23 cellular contexts compared by ENCODE assay signal in the genomic region with DNA sequence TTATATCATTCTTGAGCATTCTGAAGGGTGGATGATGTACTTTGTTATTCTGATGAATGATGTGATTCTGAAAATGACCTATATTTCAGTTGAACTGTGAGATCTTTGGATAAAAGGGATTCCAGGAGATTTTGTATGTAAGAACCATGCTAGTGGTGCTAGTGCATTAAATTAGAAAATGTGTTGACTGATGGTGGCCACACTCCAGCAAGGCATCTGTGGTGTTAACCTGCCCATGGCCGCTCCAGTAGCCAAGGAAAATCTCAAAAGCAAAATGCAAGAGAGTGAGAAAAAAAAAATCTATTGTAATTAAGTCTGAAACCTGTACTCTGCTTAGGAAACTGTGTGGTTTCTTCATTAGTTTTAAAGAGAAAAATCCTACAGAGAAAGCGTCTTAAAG.
DNase-seq lines count a peak whose midpoint lies in the region; ATAC-seq and TF ChIP-seq lines count a peak whose summit lies in the region.
"Had no signal": no experiment of that assay in that cellular context is flagged by ENCODE, and none has a peak within 500 bp of the region (broad histone marks: within the 10 kb centered on the region; RNA-seq: fewer than 3 reads in every experiment).

No MANE protein-coding gene starts in this region.

- no peak overlapping the region for H3K4me3 ChIP-seq in HUES48 (ENCODE audit: low read depth, low read length)
- no peak overlapping the region for H3K4me3 ChIP-seq in endodermal cell (ENCODE audit: low read length)
- H3K4me3 ChIP-seq: A549; BLaER1 treated with 17β-estradiol and CSF1 and Interleukin-3, amounts not matched to agents 10 nM and 100 nM; GM23248 had no signal

- in situ Hi-C loops in G401 (cut with HindIII; ENCODE audit: low sequenced_read_pairs) = no loop called here

- H3K27me3 Mint-ChIP-seq in endodermal cell (ENCODE audit: insufficient read depth) = no peaks in the 10 kb centered on the region

- no peak for TF ChIP-seq CTCF in endodermal cell (conservative IDR thresholded peaks at IDR 0.05)

- H3K9ac ChIP-seq in HUES48 (ENCODE audit: low read depth, low read length) (no peak overlapping the region), endodermal cell (ENCODE audit: extremely low read depth, low read length, poor library complexity, severe bottlenecking) (no peak overlapping the region)
- H3K9ac ChIP-seq: BLaER1 treated with 17β-estradiol and CSF1 and Interleukin-3, amounts not matched to agents 10 nM and 100 nM; GM23248 had no signal

- DNase-seq in G401 (ENCODE audit: low spot score) (peak; percentile 76), cerebellar cortex (ENCODE audit: low spot score) (peak; percentile 64), endodermal cell (no peak), HCEC 1CT (no peak), LoVo (ENCODE audit: low spot score) (no peak)
- no peak for DNase-seq in activated CD8-positive, alpha-beta memory T cell treated with anti-CD3 and anti-CD28 coated beads, Interleukin-2, amount 50 U/mL, for 48 hours
- DNase-seq: 8988T; ACHN; AML-193; BE2C; Calu3; CD4-positive, alpha-beta T cell; CD8-positive, alpha-beta memory T cell; DMS53; DMS79 treated with DMSO at 0.1 percent for 48 hours; GM23248; H9; HFFc6 had no signal

- WGBS in endodermal cell (ENCODE audit: insufficient coverage in 1 of 2, insufficient read length in 1 of 2), 2 experiments = 90 to 96% methylated on average over 2 of the region's 2 CpGs

- no peak overlapping the region for H3K4me3 Mint-ChIP-seq in endodermal cell
- H3K4me3 Mint-ChIP-seq: CD14-positive monocyte; CD4-positive, alpha-beta T cell; CD8-positive, alpha-beta memory T cell; H9; HFFc6 had no signal

- peaks cover 51% of the 10 kb centered on the region for H3K4me1 Mint-ChIP-seq in endodermal cell
- H3K4me1 Mint-ChIP-seq: CD8-positive, alpha-beta memory T cell had no signal

- H3K9me3 Mint-ChIP-seq in endodermal cell = no peaks in the 10 kb centered on the region
- H3K9me3 Mint-ChIP-seq: CD4-positive, alpha-beta T cell; CD8-positive, alpha-beta memory T cell; H9; HFFc6 had no signal

- H3K9me3 ChIP-seq in HUES48 (ENCODE audit: control insufficient read depth, insufficient read depth, low read length) (no peaks in the 10 kb centered on the region), endodermal cell (ENCODE audit: control insufficient read depth, low read length) (no peaks in the 10 kb centered on the region)
- H3K9me3 ChIP-seq: A549; BE2C; BLaER1 treated with 17β-estradiol and CSF1 and Interleukin-3, amounts not matched to agents 10 nM and 100 nM had no signal

- H3K27ac ChIP-seq in HUES48 (ENCODE audit: low read depth, low read length) (peak overlapping the region; percentile 16), endodermal cell (ENCODE audit: low read depth, low read length) (no peak overlapping the region)
- H3K27ac ChIP-seq: A549; BLaER1 treated with 17β-estradiol and CSF1 and Interleukin-3, amounts not matched to agents 10 nM and 100 nM; GM23248 had no signal

- H3K27me3 ChIP-seq in HUES48 (ENCODE audit: control insufficient read depth, insufficient read depth, low read length) (no peaks in the 10 kb centered on the region), endodermal cell (ENCODE audit: control insufficient read depth, insufficient read depth, low read length, poor library complexity, severe bottlenecking) (no peaks in the 10 kb centered on the region)
- H3K27me3 ChIP-seq: BE2C; BLaER1 treated with 17β-estradiol and CSF1 and Interleukin-3, amounts not matched to agents 10 nM and 100 nM had no signal

- no peak for ATAC-seq in GM19324 (IDR thresholded peaks at IDR 0.05; ENCODE audit: low FRiP score, unreplicated experiment)
- ATAC-seq: A549 had no signal

- H3K36me3 ChIP-seq in HUES48 (ENCODE audit: control insufficient read depth, insufficient read depth, low read length) = no peaks in the 10 kb centered on the region; the same call in 1 of the 2 replicates
- peaks cover 32% of the 10 kb centered on the region for H3K36me3 ChIP-seq in endodermal cell (ENCODE audit: control insufficient read depth, insufficient read depth, low read length)
- H3K36me3 ChIP-seq: BE2C had no signal

- H3K4me1 ChIP-seq in HUES48 (ENCODE audit: control insufficient read depth, insufficient read depth, low read length) = peaks cover 25% of the 10 kb centered on the region
- peaks cover 15% of the 10 kb centered on the region for H3K4me1 ChIP-seq in endodermal cell (ENCODE audit: control insufficient read depth, insufficient read depth, low read length)
- H3K4me1 ChIP-seq: BE2C had no signal

- H3K36me3 Mint-ChIP-seq in endodermal cell (ENCODE audit: low read depth) = peaks cover 11% of the 10 kb centered on the region
- H3K36me3 Mint-ChIP-seq: CD8-positive, alpha-beta memory T cell had no signal

- peak overlapping the region; percentile 52 for H3K27ac Mint-ChIP-seq in endodermal cell
- H3K27ac Mint-ChIP-seq: CD4-positive, alpha-beta T cell; CD8-positive, alpha-beta memory T cell; HFFc6 had no signal

Comparison
In these comparisons a context has a peak if more than half of its experiments do, and no peak if none do; other contexts are left out.
1. DNase-seq: peak in G401 (single experiment) and cerebellar cortex (single experiment); none in endodermal cell (single experiment), HCEC 1CT (single experiment), LoVo (single experiment) and activated CD8-positive, alpha-beta memory T cell treated with anti-CD3 and anti-CD28 coated beads, Interleukin-2, amount 50 U/mL, for 48 hours (single experiment).